Comparison of ENCODE assay signal across 3 cellular contexts in genomic region chr4:169927280-169927679, GRCh38.
TF ChIP-seq lines count a peak whose summit lies in the region.

No MANE protein-coding gene starts in this region.

TF ChIP-seq in liver, 16 proteins besides CTCF, POLR2A, EP300 and RAD21:
- TF ChIP-seq HNF4A (conservative IDR thresholded peaks at IDR 0.05) (peak in 1 of 2 donors; percentile 18), ATF3 (IDR thresholded peaks at IDR 0.05) (no peak), SP1 (IDR thresholded peaks at IDR 0.05) (peak; percentile 16)

TF ChIP-seq in HepG2, 621 proteins besides CTCF, POLR2A, EP300 and RAD21 (continued from another document):
- no peak for TF ChIP-seq HNF1A (IDR thresholded peaks at IDR 0.05; ENCODE audit: low read depth)
- TF ChIP-seq HNF1A (CRISPR knock-in tag; IDR thresholded peaks at IDR 0.05; ENCODE audit: borderline replicate concordance) = no peak
- no peak for TF ChIP-seq HIC2 (CRISPR knock-in tag; IDR thresholded peaks at IDR 0.05; ENCODE audit: low read depth)
- TF ChIP-seq ARID5B (CRISPR knock-in tag; IDR thresholded peaks at IDR 0.05) = no peak
- TF ChIP-seq SIN3B (IDR thresholded peaks at IDR 0.05; ENCODE audit: low read length) = no peak
- TF ChIP-seq SIN3A (IDR thresholded peaks at IDR 0.05; ENCODE audit: borderline replicate concordance, low read depth, low read length) = no peak
- TF ChIP-seq ZMAT3 (CRISPR knock-in tag; conservative IDR thresholded peaks at IDR 0.05) = no peak
- no peak for TF ChIP-seq FOXA3 (CRISPR knock-in tag; IDR thresholded peaks at IDR 0.05)
- TF ChIP-seq RFXANK (CRISPR knock-in tag; IDR thresholded peaks at IDR 0.05) = no peak
TF ChIP-seq in HepG2: peak in this region for 0.

TF ChIP-seq in GM12878, 131 proteins besides CTCF, POLR2A, EP300 and RAD21:
- TF ChIP-seq MLLT1 (IDR thresholded peaks at IDR 0.05) = no peak
- TF ChIP-seq TBL1XR1 (IDR thresholded peaks at IDR 0.05; ENCODE audit: low read depth, low read length) = no peak
